In genomic region chr10:100370976-100371706, GRCh38 we compare ENCODE assay signal across 8 cellular contexts. TPM values are rescaled to one million over a fixed set of nuclear protein-coding genes. Genes with fewer than 3 reads are reported as not detected.
DNase-seq lines count a peak whose midpoint lies in the region; ATAC-seq and TF ChIP-seq lines count a peak whose summit lies in the region.
"Had no signal": no experiment of that assay in that cellular context is flagged by ENCODE, and none has a peak within 500 bp of the region (broad histone marks: within the 10 kb centered on the region; RNA-seq: fewer than 3 reads in every experiment).

No MANE protein-coding gene starts in this region.

- no peak for TF ChIP-seq POLR2A in ovary (IDR thresholded peaks at IDR 0.05)

- in situ Hi-C loops in SK-MEL-5 (cut with HindIII; ENCODE audit: low pct_unique_long_range_greater_than_20kb, low sequenced_read_pairs): no loop called here

- peak overlapping the region; percentile 94 for H3K27ac Mint-ChIP-seq in HFFc6
- peak overlapping the region; percentile 88 for H3K27ac Mint-ChIP-seq in activated naive CD8-positive, alpha-beta T cell

- WGBS in ovary, 3 donors: 64 to 70% (median 66%) methylated on average over 12 of the region's 12 CpGs

- H3K27me3 ChIP-seq in ovary (no peaks in the 10 kb centered on the region), upper lobe of right lung (no peaks in the 10 kb centered on the region)

- H3K36me3 ChIP-seq in ovary: no peaks in the 10 kb centered on the region
- no peaks in the 10 kb centered on the region for H3K36me3 ChIP-seq in upper lobe of right lung

- H3K4me1 Mint-ChIP-seq in HFFc6 (ENCODE audit: low read depth): peaks cover 17% of the 10 kb centered on the region
- peaks cover 21% of the 10 kb centered on the region for H3K4me1 Mint-ChIP-seq in activated naive CD8-positive, alpha-beta T cell (ENCODE audit: low read depth)

- H3K36me3 Mint-ChIP-seq in HFFc6 (ENCODE audit: low read depth): no peaks in the 10 kb centered on the region
- no peaks in the 10 kb centered on the region for H3K36me3 Mint-ChIP-seq in activated naive CD8-positive, alpha-beta T cell

- H3K27ac ChIP-seq in ovary (no peak overlapping the region), upper lobe of right lung (peak overlapping the region; percentile 67)

- TF ChIP-seq CTCF in HFFc6 (IDR thresholded peaks at IDR 0.05): no peak
- TF ChIP-seq CTCF in ovary (IDR thresholded peaks at IDR 0.05): no peak
- no peak for TF ChIP-seq CTCF in upper lobe of right lung (IDR thresholded peaks at IDR 0.05)

- TF ChIP-seq EP300 in ovary (IDR thresholded peaks at IDR 0.05): no peak

- DNase-seq in HFFc6 (peak; percentile 72), SK-MEL-5 (ENCODE audit: low read depth, low spot score) (peak; percentile 95), head of caudate nucleus (peak; percentile 75 to 96 (median 87)), ovary (peak in 4 of 5 donors; percentile 43 to 61 (median 54)), upper lobe of right lung (peak; percentile 88)

- H3K4me1 ChIP-seq in ovary (ENCODE audit: insufficient read depth): peaks cover 10% of the 10 kb centered on the region
- peaks cover 40% of the 10 kb centered on the region for H3K4me1 ChIP-seq in upper lobe of right lung

- no peaks in the 10 kb centered on the region for H3K9me3 Mint-ChIP-seq in HFFc6
- no peaks in the 10 kb centered on the region for H3K9me3 Mint-ChIP-seq in activated naive CD8-positive, alpha-beta T cell (ENCODE audit: low read depth)

- H3K4me3 ChIP-seq in ovary (no peak overlapping the region), upper lobe of right lung (no peak overlapping the region)

- intact Hi-C loops in head of caudate nucleus (cut with DNase I): no loop called here
- intact Hi-C loops in ovary (cut with DNase I): no loop called here
- intact Hi-C loops in upper lobe of right lung (cut with DNase I): no loop called here

- H3K9me3 ChIP-seq in ovary (no peaks in the 10 kb centered on the region), upper lobe of right lung (no peaks in the 10 kb centered on the region)

- peak; percentile 53 for ATAC-seq in upper lobe of right lung
- ATAC-seq in GM21381 (IDR thresholded peaks at IDR 0.05; ENCODE audit: unreplicated experiment): no peak

- peak overlapping the region; percentile 81 for H3K4me3 Mint-ChIP-seq in HFFc6
- peak overlapping the region; percentile 75 for H3K4me3 Mint-ChIP-seq in activated naive CD8-positive, alpha-beta T cell

- H3K27me3 Mint-ChIP-seq in HFFc6 (ENCODE audit: insufficient read depth): no peaks in the 10 kb centered on the region
- no peaks in the 10 kb centered on the region for H3K27me3 Mint-ChIP-seq in activated naive CD8-positive, alpha-beta T cell

RNA-seq across cellular contexts. Expression of gene SCD, which starts 24.1 kb away (rescaled TPM):
- total RNA-seq in HFFc6 (2021; fragmentation: NEBNext Ultra II Directional; extraction: Animal tissue kit (Norgen Biotek cat#: 25700)): 10 to 100 TPM; 11.5 to 16.8 (median 14.9) TPM
- total RNA-seq in SK-MEL-5 (2014; rRNA removed; shearing (Covaris generic)): 867 and 870 TPM in 2 replicates
- 512 and 677 TPM in 2 replicates for polyA plus RNA-seq in SK-MEL-5 (2015; cell fraction: cytosol; rRNA removed)
- 140 and 171 TPM in 2 replicates for polyA plus RNA-seq in SK-MEL-5 (2015; cell fraction: nucleus; rRNA removed)
- total RNA-seq in ovary (100 to 1,000 TPM in 2 of 7 donors, 10 to 100 TPM in 5; 21.6 to 302 (median 72.7) TPM), upper lobe of right lung (276 TPM)
- polyA plus RNA-seq in ovary: 100 to 1,000 TPM in 1 of 2 donors, 10 to 100 TPM in 1; 21.1 to 274 TPM

RNA-seq across cellular contexts. Expression of gene PKD2L1, which starts 41.1 kb away (rescaled TPM):
- total RNA-seq in HFFc6 (2021; fragmentation: NEBNext Ultra II Directional; extraction: Animal tissue kit (Norgen Biotek cat#: 25700)): not detected
- not detected in 2 replicates for total RNA-seq in SK-MEL-5 (2014; rRNA removed; shearing (Covaris generic))
- polyA plus RNA-seq in SK-MEL-5 (2015; cell fraction: cytosol; rRNA removed): not detected in 2 replicates
- 0.12 TPM in 1 of 2 replicates, not detected in the other for polyA plus RNA-seq in SK-MEL-5 (2015; cell fraction: nucleus; rRNA removed)
- total RNA-seq in ovary (1 to 10 TPM in 1 of 7 donors, not detected in 6; 2.2 TPM), upper lobe of right lung (2.1 TPM)
- polyA plus RNA-seq in ovary: 1 to 10 TPM in 1 of 2 donors, under 1 TPM in 1; 0.02 to 2.5 TPM
- total RNA-seq: frontal cortex had no signal
